Comparison of ENCODE assay signal across 35 cellular contexts in the genomic region with DNA sequence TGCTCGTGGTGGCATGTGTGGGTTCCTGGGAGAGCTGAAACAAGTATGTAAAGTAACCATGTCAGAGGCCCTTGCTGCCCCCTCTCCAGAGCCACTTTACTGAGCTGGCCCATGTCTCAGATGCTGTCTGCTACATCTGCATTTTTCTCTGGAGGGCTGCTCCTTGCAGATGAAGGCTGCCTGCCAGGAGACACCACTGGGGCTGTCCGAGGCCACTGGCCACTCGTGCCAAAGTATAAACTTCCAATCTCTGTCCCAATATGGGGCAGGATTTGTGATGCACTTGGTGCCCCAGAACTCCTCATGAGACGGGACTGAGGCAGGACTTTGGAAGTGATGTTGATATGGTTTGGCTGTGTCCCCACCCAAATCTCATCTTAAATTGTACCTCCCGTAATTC.
"Had no signal": no experiment of that assay in that cellular context is flagged by ENCODE, and none has a peak within 500 bp of the region (broad histone marks: within the 10 kb centered on the region; RNA-seq: fewer than 3 reads in every experiment).

No MANE protein-coding gene starts in this region.

- DNase-seq: Karpas-422, Kasumi-1, KG1, MG63, MM.1S, MV-4-11, NCI-H1048, NCI-H1092, NCI-H1092 treated with DMSO at 0.1 percent for 48 hours, NCI-H1105, NCI-H1105 treated with DMSO at 0.1 percent for 48 hours, NCI-H1417, NCI-H1417 treated with DMSO at 0.1 percent for 48 hours, NCI-H1436, NCI-H1436 treated with DMSO at 0.1 percent for 48 hours, NCI-H146, NCI-H1694, NCI-H1694 treated with DMSO at 0.1 percent for 48 hours, NCI-H187, NCI-H187 treated with DMSO at 0.1 percent for 48 hours, NCI-H1930, NCI-H2029, NCI-H2029 treated with DMSO at 0.1 percent for 48 hours, NCI-H2081, NCI-H2081 treated with DMSO at 0.1 percent for 48 hours, NCI-H2107, NCI-H2171, NCI-H2171 treated with DMSO at 0.1 percent for 48 hours, NCI-H2227 treated with DMSO at 0.1 percent for 48 hours, NCI-H226, NCI-H345, NCI-H446, NCI-H446 treated with DMSO at 0.1 percent for 48 hours, NCI-H510A had no signal

- H3K9me3 ChIP-seq: MG63 had no signal

- H3K27ac ChIP-seq: KMS-11 had no signal

- H3K36me3 ChIP-seq: MG63 had no signal

- H3K4me3 ChIP-seq: MG63 had no signal
